Comparison of ENCODE assay signal across 1 cellular context in the genomic region with DNA sequence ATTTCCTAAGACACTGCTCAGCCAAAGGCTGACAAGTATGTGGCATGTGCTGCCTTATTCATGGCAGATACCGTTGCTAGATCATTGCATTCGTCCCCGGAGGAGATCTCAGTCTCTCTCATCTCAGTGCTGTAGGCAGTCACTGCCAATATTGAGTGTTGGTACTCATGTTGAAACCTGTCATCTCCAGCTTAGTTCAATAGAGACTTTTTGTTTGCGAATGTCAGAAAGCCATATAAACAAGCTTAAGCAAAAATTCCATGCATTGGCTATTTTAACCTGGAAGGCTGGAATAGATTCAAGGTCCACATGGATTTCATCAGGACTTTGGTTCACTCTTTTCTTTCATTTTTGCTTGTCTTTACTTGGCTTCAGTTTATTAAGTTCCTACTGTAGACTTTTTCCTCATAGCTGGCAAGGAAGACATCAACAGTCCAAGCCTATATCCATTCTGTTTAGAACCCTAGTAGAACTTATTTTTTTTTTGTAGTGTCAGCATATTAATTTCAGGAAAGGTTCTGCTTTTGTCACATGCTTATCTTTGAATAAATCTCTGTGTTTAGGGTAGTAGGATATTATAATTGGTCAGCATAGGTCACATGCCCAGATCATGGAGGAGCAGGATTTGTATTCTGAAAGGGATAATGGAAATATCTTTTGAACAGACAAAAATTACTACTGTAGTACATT.
TF ChIP-seq lines count a peak whose summit lies in the region.

No MANE protein-coding gene starts in this region.

TF ChIP-seq in HepG2, 621 proteins besides CTCF, POLR2A, EP300 and RAD21 (continued from another document and continues in another):
- TF ChIP-seq, protein P1, sequence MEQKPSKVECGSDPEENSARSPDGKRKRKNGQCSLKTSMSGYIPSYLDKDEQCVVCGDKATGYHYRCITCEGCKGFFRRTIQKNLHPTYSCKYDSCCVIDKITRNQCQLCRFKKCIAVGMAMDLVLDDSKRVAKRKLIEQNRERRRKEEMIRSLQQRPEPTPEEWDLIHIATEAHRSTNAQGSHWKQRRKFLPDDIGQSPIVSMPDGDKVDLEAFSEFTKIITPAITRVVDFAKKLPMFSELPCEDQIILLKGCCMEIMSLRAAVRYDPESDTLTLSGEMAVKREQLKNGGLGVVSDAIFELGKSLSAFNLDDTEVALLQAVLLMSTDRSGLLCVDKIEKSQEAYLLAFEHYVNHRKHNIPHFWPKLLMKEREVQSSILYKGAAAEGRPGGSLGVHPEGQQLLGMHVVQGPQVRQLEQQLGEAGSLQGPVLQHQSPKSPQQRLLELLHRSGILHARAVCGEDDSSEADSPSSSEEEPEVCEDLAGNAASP (CRISPR knock-in tag; IDR thresholded peaks at IDR 0.05; ENCODE audit: borderline replicate concordance), result 0 out of 2 replicates have a peak, but pooled peaks have one; percentile 20
- peak; percentile 66 for TF ChIP-seq KAT8 (CRISPR knock-in tag; IDR thresholded peaks at IDR 0.05)
- peak; percentile 58; the same call in 1 of the 2 replicates for TF ChIP-seq IRF2 (CRISPR knock-in tag; IDR thresholded peaks at IDR 0.05)
- TF ChIP-seq, protein P2, sequence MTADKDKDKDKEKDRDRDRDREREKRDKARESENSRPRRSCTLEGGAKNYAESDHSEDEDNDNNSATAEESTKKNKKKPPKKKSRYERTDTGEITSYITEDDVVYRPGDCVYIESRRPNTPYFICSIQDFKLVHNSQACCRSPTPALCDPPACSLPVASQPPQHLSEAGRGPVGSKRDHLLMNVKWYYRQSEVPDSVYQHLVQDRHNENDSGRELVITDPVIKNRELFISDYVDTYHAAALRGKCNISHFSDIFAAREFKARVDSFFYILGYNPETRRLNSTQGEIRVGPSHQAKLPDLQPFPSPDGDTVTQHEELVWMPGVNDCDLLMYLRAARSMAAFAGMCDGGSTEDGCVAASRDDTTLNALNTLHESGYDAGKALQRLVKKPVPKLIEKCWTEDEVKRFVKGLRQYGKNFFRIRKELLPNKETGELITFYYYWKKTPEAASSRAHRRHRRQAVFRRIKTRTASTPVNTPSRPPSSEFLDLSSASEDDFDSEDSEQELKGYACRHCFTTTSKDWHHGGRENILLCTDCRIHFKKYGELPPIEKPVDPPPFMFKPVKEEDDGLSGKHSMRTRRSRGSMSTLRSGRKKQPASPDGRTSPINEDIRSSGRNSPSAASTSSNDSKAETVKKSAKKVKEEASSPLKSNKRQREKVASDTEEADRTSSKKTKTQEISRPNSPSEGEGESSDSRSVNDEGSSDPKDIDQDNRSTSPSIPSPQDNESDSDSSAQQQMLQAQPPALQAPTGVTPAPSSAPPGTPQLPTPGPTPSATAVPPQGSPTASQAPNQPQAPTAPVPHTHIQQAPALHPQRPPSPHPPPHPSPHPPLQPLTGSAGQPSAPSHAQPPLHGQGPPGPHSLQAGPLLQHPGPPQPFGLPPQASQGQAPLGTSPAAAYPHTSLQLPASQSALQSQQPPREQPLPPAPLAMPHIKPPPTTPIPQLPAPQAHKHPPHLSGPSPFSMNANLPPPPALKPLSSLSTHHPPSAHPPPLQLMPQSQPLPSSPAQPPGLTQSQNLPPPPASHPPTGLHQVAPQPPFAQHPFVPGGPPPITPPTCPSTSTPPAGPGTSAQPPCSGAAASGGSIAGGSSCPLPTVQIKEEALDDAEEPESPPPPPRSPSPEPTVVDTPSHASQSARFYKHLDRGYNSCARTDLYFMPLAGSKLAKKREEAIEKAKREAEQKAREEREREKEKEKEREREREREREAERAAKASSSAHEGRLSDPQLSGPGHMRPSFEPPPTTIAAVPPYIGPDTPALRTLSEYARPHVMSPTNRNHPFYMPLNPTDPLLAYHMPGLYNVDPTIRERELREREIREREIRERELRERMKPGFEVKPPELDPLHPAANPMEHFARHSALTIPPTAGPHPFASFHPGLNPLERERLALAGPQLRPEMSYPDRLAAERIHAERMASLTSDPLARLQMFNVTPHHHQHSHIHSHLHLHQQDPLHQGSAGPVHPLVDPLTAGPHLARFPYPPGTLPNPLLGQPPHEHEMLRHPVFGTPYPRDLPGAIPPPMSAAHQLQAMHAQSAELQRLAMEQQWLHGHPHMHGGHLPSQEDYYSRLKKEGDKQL (CRISPR knock-in tag; IDR thresholded peaks at IDR 0.05; ENCODE audit: low read depth), result peak; percentile 39; the same call in 1 of the 2 replicates
- TF ChIP-seq ATF4 (CRISPR knock-in tag; IDR thresholded peaks at IDR 0.05), result peak in 1 of 2 experiments; percentile 52; a peak in 1 of 4 replicates
- no peak for TF ChIP-seq BATF2 (CRISPR knock-in tag; IDR thresholded peaks at IDR 0.05)
- no peak for TF ChIP-seq ZNF629 (CRISPR knock-in tag; conservative IDR thresholded peaks at IDR 0.05)
- TF ChIP-seq LRRFIP1 (CRISPR knock-in tag; conservative IDR thresholded peaks at IDR 0.05), result no peak
- TF ChIP-seq ZNF138 (CRISPR knock-in tag; IDR thresholded peaks at IDR 0.05; ENCODE audit: low read depth), result no peak
- no peak for TF ChIP-seq ZNF660 (CRISPR knock-in tag; IDR thresholded peaks at IDR 0.05; ENCODE audit: borderline replicate concordance, low read depth)
- no peak for TF ChIP-seq SMAD9 (CRISPR knock-in tag; IDR thresholded peaks at IDR 0.05)
- TF ChIP-seq ZFP90 (CRISPR knock-in tag; IDR thresholded peaks at IDR 0.05; ENCODE audit: borderline replicate concordance), result no peak
- TF ChIP-seq ZNF879 (CRISPR knock-in tag; IDR thresholded peaks at IDR 0.05), result no peak
- TF ChIP-seq, protein P3, sequence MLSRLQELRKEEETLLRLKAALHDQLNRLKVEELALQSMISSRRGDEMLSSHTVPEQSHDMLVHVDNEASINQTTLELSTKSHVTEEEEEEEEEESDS (CRISPR knock-in tag; IDR thresholded peaks at IDR 0.05; ENCODE audit: borderline replicate concordance), result no peak
- peak; percentile 85 for TF ChIP-seq HNF4A (CRISPR knock-in tag; IDR thresholded peaks at IDR 0.05)
- TF ChIP-seq MEIS1 (CRISPR knock-in tag; IDR thresholded peaks at IDR 0.05; ENCODE audit: borderline replicate concordance), result peak; percentile 55; the same call in 1 of the 2 replicates
- TF ChIP-seq THAP8 (CRISPR knock-in tag; IDR thresholded peaks at IDR 0.05; ENCODE audit: borderline replicate concordance), result no peak
- TF ChIP-seq, protein P4, sequence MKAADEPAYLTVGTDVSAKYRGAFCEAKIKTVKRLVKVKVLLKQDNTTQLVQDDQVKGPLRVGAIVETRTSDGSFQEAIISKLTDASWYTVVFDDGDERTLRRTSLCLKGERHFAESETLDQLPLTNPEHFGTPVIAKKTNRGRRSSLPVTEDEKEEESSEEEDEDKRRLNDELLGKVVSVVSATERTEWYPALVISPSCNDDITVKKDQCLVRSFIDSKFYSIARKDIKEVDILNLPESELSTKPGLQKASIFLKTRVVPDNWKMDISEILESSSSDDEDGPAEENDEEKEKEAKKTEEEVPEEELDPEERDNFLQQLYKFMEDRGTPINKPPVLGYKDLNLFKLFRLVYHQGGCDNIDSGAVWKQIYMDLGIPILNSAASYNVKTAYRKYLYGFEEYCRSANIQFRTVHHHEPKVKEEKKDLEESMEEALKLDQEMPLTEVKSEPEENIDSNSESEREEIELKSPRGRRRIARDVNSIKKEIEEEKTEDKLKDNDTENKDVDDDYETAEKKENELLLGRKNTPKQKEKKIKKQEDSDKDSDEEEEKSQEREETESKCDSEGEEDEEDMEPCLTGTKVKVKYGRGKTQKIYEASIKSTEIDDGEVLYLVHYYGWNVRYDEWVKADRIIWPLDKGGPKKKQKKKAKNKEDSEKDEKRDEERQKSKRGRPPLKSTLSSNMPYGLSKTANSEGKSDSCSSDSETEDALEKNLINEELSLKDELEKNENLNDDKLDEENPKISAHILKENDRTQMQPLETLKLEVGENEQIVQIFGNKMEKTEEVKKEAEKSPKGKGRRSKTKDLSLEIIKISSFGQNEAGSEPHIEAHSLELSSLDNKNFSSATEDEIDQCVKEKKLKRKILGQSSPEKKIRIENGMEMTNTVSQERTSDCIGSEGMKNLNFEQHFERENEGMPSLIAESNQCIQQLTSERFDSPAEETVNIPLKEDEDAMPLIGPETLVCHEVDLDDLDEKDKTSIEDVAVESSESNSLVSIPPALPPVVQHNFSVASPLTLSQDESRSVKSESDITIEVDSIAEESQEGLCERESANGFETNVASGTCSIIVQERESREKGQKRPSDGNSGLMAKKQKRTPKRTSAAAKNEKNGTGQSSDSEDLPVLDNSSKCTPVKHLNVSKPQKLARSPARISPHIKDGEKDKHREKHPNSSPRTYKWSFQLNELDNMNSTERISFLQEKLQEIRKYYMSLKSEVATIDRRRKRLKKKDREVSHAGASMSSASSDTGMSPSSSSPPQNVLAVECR (CRISPR knock-in tag; IDR thresholded peaks at IDR 0.05; ENCODE audit: borderline replicate concordance), result peak; percentile 55; the same call in 1 of the 2 replicates
- no peak for TF ChIP-seq POLR2AphosphoS5 (IDR thresholded peaks at IDR 0.05; ENCODE audit: low read depth, low read length)
- TF ChIP-seq DDIT3 (CRISPR knock-in tag; IDR thresholded peaks at IDR 0.05), result no peak
- 0 out of 2 replicates have a peak, but pooled peaks have one; percentile 43 for TF ChIP-seq TARDBP (CRISPR knock-in tag; IDR thresholded peaks at IDR 0.05)
- peak; percentile 80 for TF ChIP-seq GATAD2A (CRISPR knock-in tag; IDR thresholded peaks at IDR 0.05)
- TF ChIP-seq, protein P5, sequence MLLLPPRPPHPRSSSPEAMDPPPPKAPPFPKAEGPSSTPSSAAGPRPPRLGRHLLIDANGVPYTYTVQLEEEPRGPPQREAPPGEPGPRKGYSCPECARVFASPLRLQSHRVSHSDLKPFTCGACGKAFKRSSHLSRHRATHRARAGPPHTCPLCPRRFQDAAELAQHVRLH (CRISPR knock-in tag; IDR thresholded peaks at IDR 0.05; ENCODE audit: borderline replicate concordance, low read depth), result no peak
- no peak for TF ChIP-seq ZNF460 (CRISPR knock-in tag; IDR thresholded peaks at IDR 0.05; ENCODE audit: borderline replicate concordance)
- TF ChIP-seq ZSCAN25 (CRISPR knock-in tag; IDR thresholded peaks at IDR 0.05), result no peak
- peak; percentile 56; the same call in 1 of the 2 replicates for TF ChIP-seq SMAD3 (CRISPR knock-in tag; IDR thresholded peaks at IDR 0.05)
- TF ChIP-seq, protein P6, sequence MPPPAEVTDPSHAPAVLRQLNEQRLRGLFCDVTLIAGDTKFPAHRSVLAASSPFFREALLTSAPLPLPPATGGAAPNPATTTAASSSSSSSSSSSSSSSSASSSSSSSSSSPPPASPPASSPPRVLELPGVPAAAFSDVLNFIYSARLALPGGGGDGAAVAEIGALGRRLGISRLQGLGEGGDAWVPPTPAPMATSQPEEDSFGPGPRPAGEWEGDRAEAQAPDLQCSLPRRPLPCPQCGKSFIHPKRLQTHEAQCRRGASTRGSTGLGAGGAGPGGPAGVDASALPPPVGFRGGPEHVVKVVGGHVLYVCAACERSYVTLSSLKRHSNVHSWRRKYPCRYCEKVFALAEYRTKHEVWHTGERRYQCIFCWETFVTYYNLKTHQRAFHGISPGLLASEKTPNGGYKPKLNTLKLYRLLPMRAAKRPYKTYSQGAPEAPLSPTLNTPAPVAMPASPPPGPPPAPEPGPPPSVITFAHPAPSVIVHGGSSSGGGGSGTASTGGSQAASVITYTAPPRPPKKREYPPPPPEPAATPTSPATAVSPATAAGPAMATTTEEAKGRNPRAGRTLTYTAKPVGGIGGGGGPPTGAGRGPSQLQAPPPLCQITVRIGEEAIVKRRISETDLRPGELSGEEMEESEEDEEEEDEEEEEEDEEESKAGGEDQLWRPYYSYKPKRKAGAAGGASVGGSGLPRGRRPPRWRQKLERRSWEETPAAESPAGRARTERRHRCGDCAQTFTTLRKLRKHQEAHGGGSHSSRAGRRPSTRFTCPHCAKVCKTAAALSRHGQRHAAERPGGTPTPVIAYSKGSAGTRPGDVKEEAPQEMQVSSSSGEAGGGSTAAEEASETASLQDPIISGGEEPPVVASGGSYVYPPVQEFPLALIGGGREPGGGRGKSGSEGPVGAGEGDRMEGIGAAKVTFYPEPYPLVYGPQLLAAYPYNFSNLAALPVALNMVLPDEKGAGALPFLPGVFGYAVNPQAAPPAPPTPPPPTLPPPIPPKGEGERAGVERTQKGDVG (CRISPR knock-in tag; IDR thresholded peaks at IDR 0.05; ENCODE audit: borderline replicate concordance), result no peak
